Comparison of ENCODE assay signal across 7 cellular contexts in the genomic region with DNA sequence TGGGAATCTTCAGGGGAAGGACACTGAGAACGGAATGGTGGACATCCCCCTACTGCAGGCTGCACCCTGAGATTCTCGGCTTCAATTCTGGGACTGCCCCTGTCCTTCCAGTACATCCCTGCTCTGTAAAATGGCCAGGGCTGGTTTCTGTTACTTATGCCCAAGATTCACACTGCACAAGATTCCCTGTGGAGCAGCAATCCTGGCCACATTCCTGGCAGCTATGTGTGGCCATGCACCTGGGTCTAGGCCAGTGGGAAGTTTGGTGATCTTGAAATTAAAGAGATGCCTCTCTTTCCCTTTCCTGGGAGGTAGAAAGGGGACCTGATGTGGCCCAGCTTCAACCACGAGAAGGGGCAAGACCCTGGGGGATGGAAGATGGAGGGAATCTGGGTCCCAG.
"Had no signal": no experiment of that assay in that cellular context is flagged by ENCODE, and none has a peak within 500 bp of the region (broad histone marks: within the 10 kb centered on the region; RNA-seq: fewer than 3 reads in every experiment).

No MANE protein-coding gene starts in this region.

- H3K27ac Mint-ChIP-seq: IgD-negative memory B cell had no signal

- H3K9me3 Mint-ChIP-seq: H9, IgD-negative memory B cell had no signal

- FAIRE-seq: H54, HTR-8/SVneo had no signal

- H3K4me3 Mint-ChIP-seq: H9, IgD-negative memory B cell had no signal

- DNase-seq: GOT3, H9, HCEC 1CT, KBM-7 had no signal
